ENCODE assay signal across 36 cellular contexts in genomic region chr19:53079313-53079924, GRCh38. TPM values are rescaled to one million over a fixed set of nuclear protein-coding genes. Genes with fewer than 3 reads are reported as not detected.
"Had no signal": no experiment of that assay in that cellular context is flagged by ENCODE, and none has a peak within 500 bp of the region (broad histone marks: within the 10 kb centered on the region; RNA-seq: fewer than 3 reads in every experiment).

No MANE protein-coding gene starts in this region.

- H3K4me3 ChIP-seq: MG63, PC-9, SJCRH30, SK-N-MC had no signal

- H3K4me3 Mint-ChIP-seq: activated B cell treated with CpG ODN at 0.5 μM for 24 hours; activated CD8-positive, alpha-beta T cell treated with anti-CD3 and anti-CD28 coated beads for 36 hours; activated naive CD8-positive, alpha-beta T cell treated with anti-CD3 and anti-CD28 coated beads for 36 hours; activated T-cell treated with anti-CD3 and anti-CD28 coated beads, Interleukin-2, amount 50 U/mL, for 72 hours; activated T-helper 17 cell treated with anti-CD3 and anti-CD28 coated beads, Interleukin-2, amount 50 U/mL, for 72 hours had no signal

- H3K27me3 Mint-ChIP-seq: activated B cell treated with CpG ODN at 0.5 μM for 24 hours; activated CD8-positive, alpha-beta T cell treated with anti-CD3 and anti-CD28 coated beads for 36 hours; activated naive CD8-positive, alpha-beta T cell treated with anti-CD3 and anti-CD28 coated beads for 36 hours; activated T-helper 17 cell treated with anti-CD3 and anti-CD28 coated beads, Interleukin-2, amount 50 U/mL, for 72 hours had no signal

- ATAC-seq: activated CD8-positive, alpha-beta T cell treated with anti-CD3 and anti-CD28 coated beads for 36 hours; activated T-cell treated with anti-CD3 and anti-CD28 coated beads, Interleukin-2, amount 50 U/mL, for 72 hours; activated T-helper 17 cell treated with anti-CD3 and anti-CD28 coated beads, Interleukin-2, amount 50 U/mL, for 72 hours had no signal

- H3K4me1 Mint-ChIP-seq: activated T-helper 17 cell treated with anti-CD3 and anti-CD28 coated beads, Interleukin-2, amount 50 U/mL, for 72 hours had no signal

- DNase-seq: activated B cell treated with CpG ODN at 0.5 μM for 24 hours; activated CD4-positive, alpha-beta T cell treated with anti-CD3 and anti-CD28 coated beads for 4 hours; activated CD4-positive, CD25-positive, alpha-beta regulatory T cell treated with anti-CD3 and anti-CD28 coated beads, Interleukin-2, amount 50 U/mL, for 72 hours; activated CD8-positive, alpha-beta T cell treated with anti-CD3 and anti-CD28 coated beads for 36 hours; activated effector memory CD4-positive, alpha-beta T cell treated with anti-CD3 and anti-CD28 coated beads, Interleukin-2, amount 50 U/mL, for 16 hours; activated naive CD4-positive, alpha-beta T cell; activated naive CD4-positive, alpha-beta T cell treated with anti-CD3 and anti-CD28 coated beads, Interleukin-2, amount 50 U/mL, for 16 hours; activated naive CD8-positive, alpha-beta T cell treated with anti-CD3 and anti-CD28 coated beads for 36 hours; activated T-cell treated with anti-CD3 and anti-CD28 coated beads, Interleukin-2, amount 50 U/mL, for 1 hour; activated T-cell treated with anti-CD3 and anti-CD28 coated beads, Interleukin-2, amount 50 U/mL, for 72 hours; amniotic stem cell; aorta; brain microvascular endothelial cell; Kasumi-1; KG1; MG63; NCI-H1048; NCI-H1105 treated with DMSO at 0.1 percent for 48 hours; NCI-H1436; NCI-H1694; NCI-H1930; NCI-H2081 treated with DMSO at 0.1 percent for 48 hours; NCI-H510A; NCI-H526; NCI-H748 treated with DMSO at 0.1 percent for 48 hours; NK-92 treated with Interleukin-12 subunit alpha and Interleukin-12 subunit beta, amount 100 ng/mL, for 24 hours; PC-9; SHP77; SJCRH30; T1000 had no signal

- H3K4me1 ChIP-seq: SJCRH30 had no signal

- H3K27me3 ChIP-seq: brain microvascular endothelial cell, MG63, SJCRH30 had no signal

- H3K27ac ChIP-seq: brain microvascular endothelial cell, PC-9, RWPE1, SJCRH30, SK-N-MC had no signal

- H3K27ac Mint-ChIP-seq: activated B cell treated with CpG ODN at 0.5 μM for 24 hours; activated CD8-positive, alpha-beta T cell treated with anti-CD3 and anti-CD28 coated beads for 36 hours; activated naive CD8-positive, alpha-beta T cell treated with anti-CD3 and anti-CD28 coated beads for 36 hours; activated T-cell treated with anti-CD3 and anti-CD28 coated beads, Interleukin-2, amount 50 U/mL, for 72 hours; activated T-helper 17 cell treated with anti-CD3 and anti-CD28 coated beads, Interleukin-2, amount 50 U/mL, for 72 hours had no signal

RNA-seq across cellular contexts. Expression of gene ERVV-2, which starts 34.9 kb away (rescaled TPM):
- total RNA-seq: activated B cell treated with CpG ODN at 0.5 μM for 24 hours; activated CD8-positive, alpha-beta memory T cell treated with anti-CD3 and anti-CD28 coated beads for 36 hours; activated CD8-positive, alpha-beta T cell treated with anti-CD3 and anti-CD28 coated beads for 36 hours; activated naive CD8-positive, alpha-beta T cell treated with anti-CD3 and anti-CD28 coated beads for 36 hours; activated T-cell treated with anti-CD3 and anti-CD28 coated beads, Interleukin-2, amount 50 U/mL, for 72 hours; activated T-helper 17 cell treated with anti-CD3 and anti-CD28 coated beads, Interleukin-2, amount 50 U/mL, for 72 hours; aorta; SJCRH30; T-helper 1 cell treated with Interleukin-12 subunit alpha and Interleukin-12 subunit beta and Interleukin-4 antibody, amounts not matched to agents 30 ng/mL and 1 ng/mL, for 36 hours; T-helper 2 cell treated with Interferon-gamma antibody and Interleukin-4, amounts not matched to agents 100 ng/mL and 5 ng/mL, for 36 hours had no signal
- polyA plus RNA-seq: aorta had no signal
